In genomic region chr14:50955373-50956043, GRCh38 we compare ENCODE assay signal across 7 cellular contexts.
DNase-seq lines count a peak whose midpoint lies in the region; ATAC-seq and TF ChIP-seq lines count a peak whose summit lies in the region.

No MANE protein-coding gene starts in this region.

- no peak overlapping the region for H3K27ac Mint-ChIP-seq in nephron progenitor cell

- H3K36me3 Mint-ChIP-seq in nephron progenitor cell (ENCODE audit: low read depth) = no peaks in the 10 kb centered on the region

- no peak for TF ChIP-seq CTCF in nephron progenitor cell (IDR thresholded peaks at IDR 0.05)

- H3K27me3 Mint-ChIP-seq in nephron progenitor cell (ENCODE audit: low read depth, poor library complexity) = peaks cover 3% of the 10 kb centered on the region

- no peak for ATAC-seq in HG03457 (IDR thresholded peaks at IDR 0.05; ENCODE audit: unreplicated experiment)

- H3K4me1 Mint-ChIP-seq in nephron progenitor cell = peaks cover 5% of the 10 kb centered on the region

- in situ Hi-C loops in KBM-7 (cut with MboI; ENCODE audit: low pct_unique_long_range_greater_than_20kb, low sequenced_read_pairs) = no loop called here

- peak overlapping the region; percentile 97 for H3K27ac ChIP-seq in epithelial cell of prostate

- no peaks in the 10 kb centered on the region for H3K9me3 Mint-ChIP-seq in nephron progenitor cell

- DNase-seq in ELR (ENCODE audit: low read depth) = peak; percentile 98
- peak; percentile 70 for DNase-seq in KBM-7
- DNase-seq in SIG-M5 treated with dmso at 0.1 percent for 504 hours (lab: John Stamatoyannopoulos, UW; ENCODE audit: unreplicated experiment) = peak; percentile 94
- peak; percentile 99 for DNase-seq in epithelial cell of prostate (ENCODE audit: low read depth, low spot score)
- peak; percentile 18 for DNase-seq in nephron progenitor cell
- no peak for DNase-seq in NCI-H1436 treated with DMSO at 0.1 percent for 48 hours (lab: John Stamatoyannopoulos, UW)

- H3K4me3 Mint-ChIP-seq in nephron progenitor cell = no peak overlapping the region
